In the genomic region with DNA sequence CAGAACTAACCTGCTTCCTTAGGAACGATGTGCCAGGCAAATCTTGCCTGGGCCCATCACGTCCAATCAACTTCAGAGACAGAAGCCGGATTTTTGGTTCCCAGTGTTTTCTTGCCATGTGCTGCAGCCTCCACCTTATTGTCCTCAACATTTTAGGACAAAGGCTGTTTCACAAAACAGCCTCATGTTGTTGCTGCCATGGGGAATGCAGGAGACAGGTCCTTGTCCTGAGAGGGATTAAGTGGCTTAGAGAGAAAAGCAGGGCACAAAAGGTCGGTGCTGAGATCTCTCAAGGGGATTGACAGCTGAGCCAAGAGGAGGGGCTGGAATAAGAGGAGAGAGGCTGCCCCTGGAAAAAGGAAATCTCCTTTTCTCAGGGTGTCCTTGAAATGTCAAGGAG, we compare ENCODE assay signal across 1 cellular context.
TF ChIP-seq lines count a peak whose summit lies in the region.

No MANE protein-coding gene starts in this region.

TF ChIP-seq in WTC11, 78 proteins besides CTCF, POLR2A, EP300 and RAD21 (continued from another document):
- TF ChIP-seq, protein P1, sequence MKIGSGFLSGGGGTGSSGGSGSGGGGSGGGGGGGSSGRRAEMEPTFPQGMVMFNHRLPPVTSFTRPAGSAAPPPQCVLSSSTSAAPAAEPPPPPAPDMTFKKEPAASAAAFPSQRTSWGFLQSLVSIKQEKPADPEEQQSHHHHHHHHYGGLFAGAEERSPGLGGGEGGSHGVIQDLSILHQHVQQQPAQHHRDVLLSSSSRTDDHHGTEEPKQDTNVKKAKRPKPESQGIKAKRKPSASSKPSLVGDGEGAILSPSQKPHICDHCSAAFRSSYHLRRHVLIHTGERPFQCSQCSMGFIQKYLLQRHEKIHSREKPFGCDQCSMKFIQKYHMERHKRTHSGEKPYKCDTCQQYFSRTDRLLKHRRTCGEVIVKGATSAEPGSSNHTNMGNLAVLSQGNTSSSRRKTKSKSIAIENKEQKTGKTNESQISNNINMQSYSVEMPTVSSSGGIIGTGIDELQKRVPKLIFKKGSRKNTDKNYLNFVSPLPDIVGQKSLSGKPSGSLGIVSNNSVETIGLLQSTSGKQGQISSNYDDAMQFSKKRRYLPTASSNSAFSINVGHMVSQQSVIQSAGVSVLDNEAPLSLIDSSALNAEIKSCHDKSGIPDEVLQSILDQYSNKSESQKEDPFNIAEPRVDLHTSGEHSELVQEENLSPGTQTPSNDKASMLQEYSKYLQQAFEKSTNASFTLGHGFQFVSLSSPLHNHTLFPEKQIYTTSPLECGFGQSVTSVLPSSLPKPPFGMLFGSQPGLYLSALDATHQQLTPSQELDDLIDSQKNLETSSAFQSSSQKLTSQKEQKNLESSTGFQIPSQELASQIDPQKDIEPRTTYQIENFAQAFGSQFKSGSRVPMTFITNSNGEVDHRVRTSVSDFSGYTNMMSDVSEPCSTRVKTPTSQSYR (CRISPR knock-in tag; IDR thresholded peaks at IDR 0.05), result no peak
- TF ChIP-seq OVOL2 (CRISPR knock-in tag; IDR thresholded peaks at IDR 0.05; ENCODE audit: borderline replicate concordance) (no peak), ZNF219 (CRISPR knock-in tag; IDR thresholded peaks at IDR 0.05; ENCODE audit: borderline replicate concordance) (no peak), NFE2L1 (CRISPR knock-in tag; IDR thresholded peaks at IDR 0.05) (no peak), ETV6 (CRISPR knock-in tag; IDR thresholded peaks at IDR 0.05) (no peak), TCF7 (CRISPR knock-in tag; IDR thresholded peaks at IDR 0.05; ENCODE audit: low read depth) (no peak), TEAD1 (CRISPR knock-in tag; IDR thresholded peaks at IDR 0.05) (no peak), CREB1 (CRISPR knock-in tag; IDR thresholded peaks at IDR 0.05) (no peak), JAZF1 (CRISPR knock-in tag; IDR thresholded peaks at IDR 0.05) (no peak), PRRX2 (CRISPR knock-in tag; IDR thresholded peaks at IDR 0.05) (no peak)
- TF ChIP-seq, protein P2, sequence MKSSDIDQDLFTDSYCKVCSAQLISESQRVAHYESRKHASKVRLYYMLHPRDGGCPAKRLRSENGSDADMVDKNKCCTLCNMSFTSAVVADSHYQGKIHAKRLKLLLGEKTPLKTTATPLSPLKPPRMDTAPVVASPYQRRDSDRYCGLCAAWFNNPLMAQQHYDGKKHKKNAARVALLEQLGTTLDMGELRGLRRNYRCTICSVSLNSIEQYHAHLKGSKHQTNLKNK (CRISPR knock-in tag; IDR thresholded peaks at IDR 0.05), result no peak
- TF ChIP-seq, protein P3, sequence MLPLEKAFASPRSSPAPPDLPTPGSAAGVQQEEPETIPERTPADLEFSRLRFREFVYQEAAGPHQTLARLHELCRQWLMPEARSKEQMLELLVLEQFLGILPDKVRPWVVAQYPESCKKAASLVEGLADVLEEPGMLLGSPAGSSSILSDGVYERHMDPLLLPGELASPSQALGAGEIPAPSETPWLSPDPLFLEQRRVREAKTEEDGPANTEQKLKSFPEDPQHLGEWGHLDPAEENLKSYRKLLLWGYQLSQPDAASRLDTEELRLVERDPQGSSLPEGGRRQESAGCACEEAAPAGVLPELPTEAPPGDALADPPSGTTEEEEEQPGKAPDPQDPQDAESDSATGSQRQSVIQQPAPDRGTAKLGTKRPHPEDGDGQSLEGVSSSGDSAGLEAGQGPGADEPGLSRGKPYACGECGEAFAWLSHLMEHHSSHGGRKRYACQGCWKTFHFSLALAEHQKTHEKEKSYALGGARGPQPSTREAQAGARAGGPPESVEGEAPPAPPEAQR (CRISPR knock-in tag; IDR thresholded peaks at IDR 0.05), result no peak
